31 cellular contexts compared by ENCODE assay signal in genomic region chr6:169986171-169986847, GRCh38.
A peak's percentile ranks its signal among the peaks of the same experiment; 100 is the strongest.
DNase-seq lines count a peak whose midpoint lies in the region; ATAC-seq and TF ChIP-seq lines count a peak whose summit lies in the region.
"Had no signal": no experiment of that assay in that cellular context is flagged by ENCODE, and none has a peak within 500 bp of the region (broad histone marks: within the 10 kb centered on the region; RNA-seq: fewer than 3 reads in every experiment).

No MANE protein-coding gene starts in this region.

- H3K9me3 Mint-ChIP-seq in glutamatergic neuron (ENCODE audit: unreplicated experiment) = no peaks in the 10 kb centered on the region
- H3K9me3 Mint-ChIP-seq: CD4-positive, alpha-beta memory T cell; IgD-negative memory B cell had no signal

- no peaks in the 10 kb centered on the region for H3K36me3 Mint-ChIP-seq in glutamatergic neuron (ENCODE audit: unreplicated experiment)
- H3K36me3 Mint-ChIP-seq: CD4-positive, alpha-beta memory T cell; IgD-negative memory B cell had no signal

- ATAC-seq in left cardiac atrium (no peak), sciatic nerve (no peak), GM18858 (IDR thresholded peaks at IDR 0.05; ENCODE audit: unreplicated experiment) (no peak)
- ATAC-seq: A549, GM12878, HCT116, Panc1 had no signal

- H3K27me3 Mint-ChIP-seq in glutamatergic neuron (ENCODE audit: unreplicated experiment) = no peaks in the 10 kb centered on the region
- H3K27me3 Mint-ChIP-seq: CD4-positive, alpha-beta memory T cell had no signal

- H3K27ac ChIP-seq in left ventricle myocardium inferior (replicated peaks) = no peak overlapping the region
- H3K27ac ChIP-seq: A549; BLaER1 treated with 17β-estradiol and CSF1 and Interleukin-3, amounts not matched to agents 10 nM and 100 nM; HL-60; KMS-11 had no signal

- H3K4me3 Mint-ChIP-seq in glutamatergic neuron (ENCODE audit: unreplicated experiment) = no peak overlapping the region
- H3K4me3 Mint-ChIP-seq: CD4-positive, alpha-beta memory T cell had no signal

- H3K27me3 ChIP-seq in left ventricle myocardium inferior (ENCODE audit: low read depth) = peaks cover 10% of the 10 kb centered on the region
- H3K27me3 ChIP-seq: BLaER1 treated with 17β-estradiol and CSF1 and Interleukin-3, amounts not matched to agents 10 nM and 100 nM had no signal

- TF ChIP-seq CTCF in left ventricle myocardium inferior (IDR thresholded peaks at IDR 0.05; ENCODE audit: borderline replicate concordance) (no peak), glutamatergic neuron (IDR thresholded peaks at IDR 0.05; ENCODE audit: partially characterized antibody, unreplicated experiment) (no peak)

- peaks cover 7% of the 10 kb centered on the region for H3K4me1 ChIP-seq in left ventricle myocardium inferior
- H3K4me1 ChIP-seq: A549 had no signal

- H3K9me3 ChIP-seq in left ventricle myocardium inferior (replicated peaks) = no peaks in the 10 kb centered on the region
- H3K9me3 ChIP-seq: A549; BLaER1 treated with 17β-estradiol and CSF1 and Interleukin-3, amounts not matched to agents 10 nM and 100 nM; SK-N-SH had no signal

- H3K4me3 ChIP-seq in left ventricle myocardium inferior = no peak overlapping the region
- H3K4me3 ChIP-seq: A549; BLaER1 treated with 17β-estradiol and CSF1 and Interleukin-3, amounts not matched to agents 10 nM and 100 nM; GM12878 had no signal

- peak; percentile 11 for DNase-seq in left ventricle myocardium inferior
- no peak for DNase-seq in left cardiac atrium
- DNase-seq in glutamatergic neuron = peak; percentile 13
- peak; percentile 42 for DNase-seq in sciatic nerve (ENCODE audit: low spot score)
- no peak for DNase-seq in SIG-M5 treated with dmso at 0.1 percent for 504 hours (lab: John Stamatoyannopoulos, UW; ENCODE audit: unreplicated experiment)
- no peak for DNase-seq in T1000 (lab: John Stamatoyannopoulos, UW)
- DNase-seq: AML-193; CD4-positive, alpha-beta memory T cell; COR-L47; DMS53; EL; GDM1; GOT3; MM.1S; NCI-H1694; NCI-H2081; NCI-H2171; NCI-H226; NCI-H510A; NCI-H69; SIG-M5; SK-N-SH had no signal

- no peaks in the 10 kb centered on the region for H3K4me1 Mint-ChIP-seq in glutamatergic neuron (ENCODE audit: low read depth, unreplicated experiment)

- H3K36me3 ChIP-seq in left ventricle myocardium inferior = no peaks in the 10 kb centered on the region
- H3K36me3 ChIP-seq: BLaER1 treated with 17β-estradiol and CSF1 and Interleukin-3, amounts not matched to agents 10 nM and 100 nM had no signal

- intact Hi-C loops in left ventricle myocardium inferior (cut with micrococcal nuclease) (no loop called here), left cardiac atrium (cut with DNase I) (no loop called here), sciatic nerve (cut with DNase I) (no loop called here)

- H3K27ac Mint-ChIP-seq in glutamatergic neuron (ENCODE audit: unreplicated experiment) = no peak overlapping the region
- H3K27ac Mint-ChIP-seq: CD4-positive, alpha-beta memory T cell had no signal

Comparison
In these comparisons a context has a peak if more than half of its experiments do, and no peak if none do; other contexts are left out.
1. DNase-seq: peak in left ventricle myocardium inferior (single experiment), glutamatergic neuron (single experiment) and sciatic nerve (single experiment); none in left cardiac atrium (single experiment), SIG-M5 treated with dmso at 0.1 percent for 504 hours (single experiment) and T1000 (single experiment).